In genomic region chr20:62489186-62489939, GRCh38 we compare ENCODE assay signal across 1 cellular context.
A peak's percentile ranks its signal among the peaks of the same experiment; 100 is the strongest.
TF ChIP-seq lines count a peak whose summit lies in the region.

No MANE protein-coding gene starts in this region.

TF ChIP-seq in HepG2, 621 proteins besides CTCF, POLR2A, EP300 and RAD21 (continued from another document and continues in another):
- TF ChIP-seq ZNF230 (CRISPR knock-in tag; IDR thresholded peaks at IDR 0.05) = no peak
- TF ChIP-seq ZFP36L1 (CRISPR knock-in tag; IDR thresholded peaks at IDR 0.05) = no peak
- 0 out of 2 replicates have a peak, but pooled peaks have one; percentile 24 for TF ChIP-seq SP4 (CRISPR knock-in tag; IDR thresholded peaks at IDR 0.05)
- TF ChIP-seq ZSCAN9 (CRISPR knock-in tag; IDR thresholded peaks at IDR 0.05; ENCODE audit: borderline replicate concordance) = no peak
- TF ChIP-seq ZNF501 (CRISPR knock-in tag; IDR thresholded peaks at IDR 0.05) = no peak
- no peak for TF ChIP-seq RFX3 (CRISPR knock-in tag; IDR thresholded peaks at IDR 0.05)
- peak; percentile 33 for TF ChIP-seq CREB1 (IDR thresholded peaks at IDR 0.05)
- TF ChIP-seq CREB1 (CRISPR knock-in tag; IDR thresholded peaks at IDR 0.05) = no peak
- no peak for TF ChIP-seq TFDP2 (CRISPR knock-in tag; IDR thresholded peaks at IDR 0.05)
- TF ChIP-seq DPF2 (CRISPR knock-in tag; IDR thresholded peaks at IDR 0.05; ENCODE audit: borderline replicate concordance, low read depth) = 0 out of 2 replicates have a peak, but pooled peaks have one; percentile 22
- no peak for TF ChIP-seq ZFP62 (CRISPR knock-in tag; IDR thresholded peaks at IDR 0.05)
- TF ChIP-seq SNAI1 (CRISPR knock-in tag; IDR thresholded peaks at IDR 0.05; ENCODE audit: borderline replicate concordance) = no peak
- TF ChIP-seq HNF1A (IDR thresholded peaks at IDR 0.05; ENCODE audit: low read depth) = no peak
- peak; percentile 21; the same call in 1 of the 2 replicates for TF ChIP-seq HNF1A (CRISPR knock-in tag; IDR thresholded peaks at IDR 0.05; ENCODE audit: borderline replicate concordance)
- no peak for TF ChIP-seq TERF1 (CRISPR knock-in tag; IDR thresholded peaks at IDR 0.05)
- TF ChIP-seq DDIT3 (CRISPR knock-in tag; IDR thresholded peaks at IDR 0.05) = no peak
- TF ChIP-seq BHLHE40 (IDR thresholded peaks at IDR 0.05; ENCODE audit: low read length) = no peak
- TF ChIP-seq MEF2D (CRISPR knock-in tag; IDR thresholded peaks at IDR 0.05) = no peak
- no peak for TF ChIP-seq ZGPAT (CRISPR knock-in tag; IDR thresholded peaks at IDR 0.05)
- peak; percentile 27; the same call in 1 of the 2 replicates for TF ChIP-seq ZNF687 (CRISPR knock-in tag; IDR thresholded peaks at IDR 0.05)
- TF ChIP-seq FOSL2 (CRISPR knock-in tag; IDR thresholded peaks at IDR 0.05) = 0 out of 2 replicates have a peak, but pooled peaks have one; percentile 55
- TF ChIP-seq ZNF777 (CRISPR knock-in tag; IDR thresholded peaks at IDR 0.05) = no peak
- no peak for TF ChIP-seq ZBTB20 (CRISPR knock-in tag; IDR thresholded peaks at IDR 0.05; ENCODE audit: borderline replicate concordance, low read depth)
- no peak for TF ChIP-seq FIP1L1 (IDR thresholded peaks at IDR 0.05; ENCODE audit: borderline replicate concordance, insufficient read depth, low read depth, low read length)
- no peak for TF ChIP-seq SPEN (CRISPR knock-in tag; IDR thresholded peaks at IDR 0.05; ENCODE audit: low read depth)
- no peak for TF ChIP-seq ZNF605 (CRISPR knock-in tag; IDR thresholded peaks at IDR 0.05)
- no peak for TF ChIP-seq ZNF552 (CRISPR knock-in tag; IDR thresholded peaks at IDR 0.05; ENCODE audit: borderline replicate concordance)
- TF ChIP-seq ZBTB49 (CRISPR knock-in tag; IDR thresholded peaks at IDR 0.05; ENCODE audit: borderline replicate concordance) = no peak
- TF ChIP-seq ZNF331 (CRISPR knock-in tag; IDR thresholded peaks at IDR 0.05) = no peak
- 0 out of 2 replicates have a peak, but pooled peaks have one; percentile 59 for TF ChIP-seq ZNF274 (CRISPR knock-in tag; IDR thresholded peaks at IDR 0.05)
- TF ChIP-seq POGK (CRISPR knock-in tag; conservative IDR thresholded peaks at IDR 0.05) = no peak
- no peak for TF ChIP-seq ZNF30 (CRISPR knock-in tag; IDR thresholded peaks at IDR 0.05)
- no peak for TF ChIP-seq ZNF589 (CRISPR knock-in tag; conservative IDR thresholded peaks at IDR 0.05)
- TF ChIP-seq ZNF788 (CRISPR knock-in tag; IDR thresholded peaks at IDR 0.05; ENCODE audit: borderline replicate concordance) = 0 out of 2 replicates have a peak, but pooled peaks have one; percentile 40
- no peak for TF ChIP-seq SRY (CRISPR knock-in tag; IDR thresholded peaks at IDR 0.05)
- no peak for TF ChIP-seq HIVEP1 (CRISPR knock-in tag; IDR thresholded peaks at IDR 0.05)
- no peak for TF ChIP-seq NCOR1 (IDR thresholded peaks at IDR 0.05; ENCODE audit: borderline replicate concordance, low read length)
- peak; percentile 72 for TF ChIP-seq HNF4A (CRISPR knock-in tag; IDR thresholded peaks at IDR 0.05)
- TF ChIP-seq REL (CRISPR knock-in tag; conservative IDR thresholded peaks at IDR 0.05) = no peak
- TF ChIP-seq ZNF841 (CRISPR knock-in tag; IDR thresholded peaks at IDR 0.05; ENCODE audit: borderline replicate concordance) = no peak
- TF ChIP-seq ZUFSP (CRISPR knock-in tag; IDR thresholded peaks at IDR 0.05; ENCODE audit: borderline replicate concordance) = no peak
- TF ChIP-seq SP1 (IDR thresholded peaks at IDR 0.05) = no peak
- TF ChIP-seq SP1 (CRISPR knock-in tag; IDR thresholded peaks at IDR 0.05) = no peak
- no peak for TF ChIP-seq HDAC1 (CRISPR knock-in tag; IDR thresholded peaks at IDR 0.05)
- peak; percentile 94 for TF ChIP-seq ZNF263 (CRISPR knock-in tag; IDR thresholded peaks at IDR 0.05)
- TF ChIP-seq ZNF746 (CRISPR knock-in tag; IDR thresholded peaks at IDR 0.05) = no peak
- no peak for TF ChIP-seq ZNF34 (CRISPR knock-in tag; IDR thresholded peaks at IDR 0.05; ENCODE audit: borderline replicate concordance)
- TF ChIP-seq KDM5B (CRISPR knock-in tag; IDR thresholded peaks at IDR 0.05; ENCODE audit: borderline replicate concordance) = peak; percentile 12; the same call in 1 of the 2 replicates
- TF ChIP-seq HMG20B (CRISPR knock-in tag; conservative IDR thresholded peaks at IDR 0.05) = no peak
- TF ChIP-seq ZNF878 (CRISPR knock-in tag; IDR thresholded peaks at IDR 0.05) = no peak
- TF ChIP-seq GPN1 (CRISPR knock-in tag; IDR thresholded peaks at IDR 0.05; ENCODE audit: borderline replicate concordance) = no peak
- no peak for TF ChIP-seq IKZF1 (IDR thresholded peaks at IDR 0.05)
- no peak for TF ChIP-seq NFKB2 (CRISPR knock-in tag; IDR thresholded peaks at IDR 0.05; ENCODE audit: borderline replicate concordance)
- peak; percentile 39; the same call in 1 of the 2 replicates for TF ChIP-seq SP2 (CRISPR knock-in tag; IDR thresholded peaks at IDR 0.05)
